9 cellular contexts compared by ENCODE assay signal in the genomic region with DNA sequence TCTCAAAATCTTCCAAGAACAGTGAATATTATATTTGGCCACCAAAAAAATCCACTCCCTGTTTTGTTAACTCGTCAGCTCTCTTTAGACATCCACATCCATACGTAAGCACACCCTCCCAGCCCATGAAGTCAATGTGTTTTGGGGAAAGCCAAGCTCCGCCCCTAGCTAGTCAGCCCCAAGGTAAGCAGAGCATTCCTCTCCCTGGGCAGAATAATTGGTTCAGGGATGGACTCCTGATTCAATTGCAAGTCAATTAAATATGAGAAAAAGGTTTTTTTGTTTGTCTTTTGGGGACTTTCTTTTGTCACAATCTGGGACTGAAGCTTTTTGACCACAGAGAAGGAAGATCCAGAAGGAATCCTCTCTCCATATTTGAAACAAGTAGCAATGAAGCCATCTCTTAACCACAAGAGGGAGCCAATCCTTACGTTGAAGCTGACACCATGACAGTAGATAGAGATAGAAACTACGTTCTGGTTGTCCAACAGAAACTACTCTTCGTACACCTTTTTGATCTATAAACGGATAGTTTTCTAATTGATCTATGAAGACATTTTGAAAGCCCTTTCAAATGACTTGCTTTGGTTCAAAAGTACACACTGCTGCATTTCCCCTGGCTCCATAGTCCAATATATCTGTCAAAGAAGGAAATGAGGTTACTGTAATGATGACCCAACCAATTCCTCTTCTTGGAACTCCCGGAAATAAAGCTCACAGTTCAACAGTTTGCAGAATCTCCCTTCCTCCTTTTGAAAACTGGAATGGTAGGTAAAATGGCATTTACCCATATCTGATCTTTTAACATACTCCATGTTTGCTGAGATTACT.
DNase-seq lines count a peak whose midpoint lies in the region; ATAC-seq and TF ChIP-seq lines count a peak whose summit lies in the region.
"Had no signal": no experiment of that assay in that cellular context is flagged by ENCODE, and none has a peak within 500 bp of the region (broad histone marks: within the 10 kb centered on the region; RNA-seq: fewer than 3 reads in every experiment).

No MANE protein-coding gene starts in this region.

- DNase-seq in Daoy (ENCODE audit: low read depth) (peak; percentile 58), NCI-H526 treated with DMSO at 0.1 percent for 48 hours (lab: John Stamatoyannopoulos, UW) (peak; percentile 29), dermis blood vessel endothelial cell (peak; percentile 81), medulla oblongata (ENCODE audit: extremely low spot score) (peak; percentile 77), lower leg skin (ENCODE audit: low spot score in 2 of 2) (no peak)
- no peak for DNase-seq in effector CD4-positive, alpha-beta T cell

- intact Hi-C loops in lower leg skin (cut with DNase I; ENCODE audit: low total_unique reads) = loop anchor here (10.0 kb wide), 1 partner anchor 162 kb away; the partner anchor contains the start of gene TLE1

- peak; percentile 67 for ATAC-seq in HG02884 (IDR thresholded peaks at IDR 0.05; ENCODE audit: unreplicated experiment)
- ATAC-seq in HG03457 (IDR thresholded peaks at IDR 0.05; ENCODE audit: unreplicated experiment) = no peak

- 35 to 39% methylated on average over 8 of the region's 8 CpGs for WGBS in lower leg skin, 2 donors

- H3K4me3 ChIP-seq in lower leg skin (ENCODE audit: low read depth, poor library complexity, severe bottlenecking) = no peak overlapping the region
- H3K4me3 ChIP-seq: SJSA1 had no signal

- TF ChIP-seq POLR2A in lower leg skin (IDR thresholded peaks at IDR 0.05) = no peak

- no peak for TF ChIP-seq CTCF in lower leg skin (IDR thresholded peaks at IDR 0.05)

Comparison
In these comparisons a context has a peak if more than half of its experiments do, and no peak if none do; other contexts are left out.
1. DNase-seq: peak in Daoy (single experiment), NCI-H526 treated with DMSO at 0.1 percent for 48 hours (single experiment), dermis blood vessel endothelial cell (single experiment) and medulla oblongata (single experiment); none in lower leg skin (0 of 2) and effector CD4-positive, alpha-beta T cell (single experiment).